Comparison of ENCODE assay signal across 8 cellular contexts in the genomic region with DNA sequence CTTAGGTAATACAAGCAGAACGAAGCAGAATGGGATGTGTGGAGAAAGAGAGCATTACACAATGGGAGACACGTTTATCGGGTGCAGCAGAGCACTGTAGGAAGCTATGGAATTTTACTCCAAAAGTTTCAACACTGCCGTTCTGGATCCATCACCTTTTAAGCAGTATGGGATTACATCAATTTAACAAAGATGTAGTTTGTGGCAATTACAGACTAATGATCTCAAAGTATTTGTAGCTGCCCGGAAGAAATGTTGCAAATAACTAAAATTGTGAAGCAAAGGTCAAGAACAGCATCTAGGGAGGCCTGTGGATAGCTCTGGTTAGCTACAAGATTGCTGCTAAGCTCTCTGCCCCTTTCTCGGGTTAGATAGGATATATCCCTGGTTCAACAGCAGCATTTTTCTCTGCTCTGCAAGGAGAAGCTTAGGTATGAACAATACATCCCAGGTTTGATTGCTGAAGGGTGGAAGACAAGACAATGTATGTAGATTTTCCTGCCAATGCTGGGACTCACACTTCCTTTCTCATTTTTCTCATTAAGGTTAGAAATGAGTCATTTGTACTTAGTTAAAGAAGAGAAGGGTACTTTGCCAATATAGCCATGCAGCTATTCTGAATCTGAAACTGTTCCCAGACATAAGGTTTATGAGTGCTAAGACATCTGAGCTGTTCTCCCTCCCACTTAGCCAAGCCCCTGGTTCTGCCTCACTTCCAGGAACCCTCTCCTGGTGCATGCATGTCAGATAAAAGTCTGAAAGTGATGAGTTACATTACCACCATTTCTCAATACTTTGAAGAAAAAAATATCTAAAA.
DNase-seq lines count a peak whose midpoint lies in the region; ATAC-seq and TF ChIP-seq lines count a peak whose summit lies in the region.

No MANE protein-coding gene starts in this region.

- H3K36me3 ChIP-seq in tibial artery, result no peaks in the 10 kb centered on the region

- peaks cover 0 to 12% (median 0%) of the 10 kb centered on the region in 4 donors for H3K4me1 ChIP-seq in tibial artery

- H3K9me3 Mint-ChIP-seq in activated T-helper 2 cell treated with anti-CD3 and anti-CD28 coated beads, Interferon-gamma antibody, Interleukin-2, Interleukin-4, amounts not matched to agents 10 μg/mL and 5 μg/mL and 100 μg/mL, durations not matched to agents 14 hours and 24 hours and 36 hours, result no peaks in the 10 kb centered on the region

- intact Hi-C loops in left cardiac atrium (cut with DNase I) (no loop called here), left ventricle myocardium superior (cut with micrococcal nuclease) (no loop called here), tibial artery (cut with DNase I; ENCODE audit: low total_unique reads) (no loop called here)
- intact Hi-C loops in activated T-helper 2 cell treated with anti-CD3 and anti-CD28 coated beads, Interferon-gamma antibody, Interleukin-2, Interleukin-4, amounts not matched to agents 10 μg/mL and 5 μg/mL and 100 μg/mL, durations not matched to agents 14 hours and 24 hours and 36 hours (cut with micrococcal nuclease), result loop anchor here (1.0 to 5.0 kb wide), 5 partner anchors 26 to 148 kb away; no protein-coding TSS in a partner anchor

- H3K4me3 ChIP-seq in tibial artery, result no peak overlapping the region

- DNase-seq in left cardiac atrium, result no peak
- no peak for DNase-seq in left ventricle myocardium superior
- DNase-seq in HT1080 (ENCODE audit: low read depth), result peak; percentile 79
- peak; percentile 98 for DNase-seq in fibroblast of gingiva (ENCODE audit: low read depth)
- DNase-seq in stimulated activated naive CD8-positive, alpha-beta T cell treated with anti-CD3 and anti-CD28 coated beads, Interleukin-15, Interleukin-2, amounts not matched to agents 100 U/mL and 50 U/mL, for 24 hours, result peak; percentile 48
- no peak for DNase-seq in tibial artery
- DNase-seq in activated T-helper 2 cell treated with anti-CD3 and anti-CD28 coated beads, Interferon-gamma antibody, Interleukin-2, Interleukin-4, amounts not matched to agents 10 μg/mL and 5 μg/mL and 100 μg/mL, durations not matched to agents 14 hours and 24 hours and 36 hours (ENCODE audit: low spot score), result no peak
- DNase-seq in cerebellum (ENCODE audit: low spot score), result no peak

- H3K4me1 Mint-ChIP-seq in activated T-helper 2 cell treated with anti-CD3 and anti-CD28 coated beads, Interferon-gamma antibody, Interleukin-2, Interleukin-4, amounts not matched to agents 10 μg/mL and 5 μg/mL and 100 μg/mL, durations not matched to agents 14 hours and 24 hours and 36 hours (ENCODE audit: low read depth), result peaks cover 51% of the 10 kb centered on the region

- H3K4me3 Mint-ChIP-seq in activated T-helper 2 cell treated with anti-CD3 and anti-CD28 coated beads, Interferon-gamma antibody, Interleukin-2, Interleukin-4, amounts not matched to agents 10 μg/mL and 5 μg/mL and 100 μg/mL, durations not matched to agents 14 hours and 24 hours and 36 hours (ENCODE audit: low read depth), result no peak overlapping the region

- ATAC-seq in left cardiac atrium (peak; percentile 51 to 94), left ventricle myocardium superior (no peak)
- peak; percentile 96 for ATAC-seq in stimulated activated naive CD8-positive, alpha-beta T cell treated with anti-CD3 and anti-CD28 coated beads, Interleukin-15, Interleukin-2, amounts not matched to agents 100 U/mL and 50 U/mL, for 24 hours

- TF ChIP-seq CTCF in tibial artery (IDR thresholded peaks at IDR 0.05), result no peak

- no peaks in the 10 kb centered on the region for H3K36me3 Mint-ChIP-seq in activated T-helper 2 cell treated with anti-CD3 and anti-CD28 coated beads, Interferon-gamma antibody, Interleukin-2, Interleukin-4, amounts not matched to agents 10 μg/mL and 5 μg/mL and 100 μg/mL, durations not matched to agents 14 hours and 24 hours and 36 hours (ENCODE audit: low read depth)

- H3K9me3 ChIP-seq in tibial artery, result no peaks in the 10 kb centered on the region

- H3K27me3 Mint-ChIP-seq in activated T-helper 2 cell treated with anti-CD3 and anti-CD28 coated beads, Interferon-gamma antibody, Interleukin-2, Interleukin-4, amounts not matched to agents 10 μg/mL and 5 μg/mL and 100 μg/mL, durations not matched to agents 14 hours and 24 hours and 36 hours (ENCODE audit: low read depth), result no peaks in the 10 kb centered on the region

- H3K27ac ChIP-seq in tibial artery, result no peak overlapping the region

- no peaks in the 10 kb centered on the region for H3K27me3 ChIP-seq in tibial artery

- no peak overlapping the region for H3K27ac Mint-ChIP-seq in activated T-helper 2 cell treated with anti-CD3 and anti-CD28 coated beads, Interferon-gamma antibody, Interleukin-2, Interleukin-4, amounts not matched to agents 10 μg/mL and 5 μg/mL and 100 μg/mL, durations not matched to agents 14 hours and 24 hours and 36 hours

Comparison
In these comparisons a context has a peak if more than half of its experiments do, and no peak if none do; other contexts are left out.
1. DNase-seq: peak in HT1080 (single experiment), fibroblast of gingiva (single experiment) and stimulated activated naive CD8-positive, alpha-beta T cell treated with anti-CD3 and anti-CD28 coated beads, Interleukin-15, Interleukin-2, amounts not matched to agents 100 U/mL and 50 U/mL, for 24 hours (single experiment); none in left cardiac atrium (single experiment), left ventricle myocardium superior (single experiment), tibial artery (0 of 2), activated T-helper 2 cell treated with anti-CD3 and anti-CD28 coated beads, Interferon-gamma antibody, Interleukin-2, Interleukin-4, amounts not matched to agents 10 μg/mL and 5 μg/mL and 100 μg/mL, durations not matched to agents 14 hours and 24 hours and 36 hours (single experiment) and cerebellum (single experiment).